In genomic region chr18:25998461-25998860, GRCh38 we compare ENCODE assay signal across 34 cellular contexts.
"Had no signal": no experiment of that assay in that cellular context is flagged by ENCODE, and none has a peak within 500 bp of the region (broad histone marks: within the 10 kb centered on the region; RNA-seq: fewer than 3 reads in every experiment).

No MANE protein-coding gene starts in this region.

- H3K4me1 Mint-ChIP-seq: activated B cell treated with CpG ODN at 0.5 μM for 24 hours; activated CD8-positive, alpha-beta memory T cell treated with anti-CD3 and anti-CD28 coated beads, Interleukin-2, amount 10 ng/mL, durations not matched to agents 7 days and 5 days; activated naive CD4-positive, alpha-beta T cell treated with anti-CD3 and anti-CD28 coated beads, Interleukin-2, amount 10 ng/mL, durations not matched to agents 7 days and 5 days; activated naive CD8-positive, alpha-beta T cell treated with anti-CD3 and anti-CD28 coated beads, Interleukin-2, amount 10 ng/mL, durations not matched to agents 7 days and 5 days; brain; central memory CD8-positive, alpha-beta T cell; endodermal cell; T-helper 17 cell had no signal

- H3K4me3 Mint-ChIP-seq: activated B cell treated with CpG ODN at 0.5 μM for 24 hours; activated CD4-positive, alpha-beta memory T cell treated with anti-CD3 and anti-CD28 coated beads for 36 hours; activated CD8-positive, alpha-beta memory T cell treated with anti-CD3 and anti-CD28 coated beads, Interleukin-2, amount 10 ng/mL, durations not matched to agents 7 days and 5 days; activated CD8-positive, alpha-beta T cell treated with anti-CD3 and anti-CD28 coated beads, Interleukin-2, amount 10 ng/mL, durations not matched to agents 7 days and 5 days; activated naive CD4-positive, alpha-beta T cell treated with anti-CD3 and anti-CD28 coated beads, Interleukin-2, amount 10 ng/mL, durations not matched to agents 7 days and 5 days; activated naive CD8-positive, alpha-beta T cell treated with anti-CD3 and anti-CD28 coated beads, Interleukin-2, amount 10 ng/mL, durations not matched to agents 7 days and 5 days; activated T-helper 1 cell treated with anti-CD3 and anti-CD28 coated beads, Interleukin-12 subunit alpha, Interleukin-12 subunit beta, Interleukin-2, Interleukin-4 antibody, amounts not matched to agents 30 ng/mL and 10 ng/mL and 1 ng/mL, durations not matched to agents 14 hours and 24 hours and 36 hours; brain; central memory CD8-positive, alpha-beta T cell; dendritic cell treated with granulocyte-macrophage colony-stimulating factor and Interleukin-4, amounts not matched to agents 40 ng/mL and 50 ng/mL, for 4 days; endodermal cell; T-helper 17 cell; T-helper 2 cell treated with Interferon-gamma antibody and Interleukin-4, amounts not matched to agents 5 μg/mL and 100 μg/mL, for 36 hours had no signal

- ATAC-seq: activated CD4-positive, CD25-positive, alpha-beta regulatory T cell treated with anti-CD3 and anti-CD28 coated beads, Interleukin-2, amount 50 U/mL, for 24 hours; activated CD8-positive, alpha-beta memory T cell treated with anti-CD3 and anti-CD28 coated beads, Interleukin-2, amount 10 ng/mL, durations not matched to agents 7 days and 5 days; activated CD8-positive, alpha-beta T cell treated with anti-CD3 and anti-CD28 coated beads, Interleukin-2, amount 10 ng/mL, durations not matched to agents 7 days and 5 days; activated naive CD4-positive, alpha-beta T cell treated with anti-CD3 and anti-CD28 coated beads, Interleukin-2, amount 50 U/mL, for 72 hours; gastroesophageal sphincter; heart right ventricle; T-helper 17 cell had no signal

- H3K9me3 Mint-ChIP-seq: activated CD4-positive, alpha-beta memory T cell treated with anti-CD3 and anti-CD28 coated beads for 36 hours; activated naive CD4-positive, alpha-beta T cell treated with anti-CD3 and anti-CD28 coated beads, Interleukin-2, amount 10 ng/mL, durations not matched to agents 7 days and 5 days; activated T-helper 1 cell treated with anti-CD3 and anti-CD28 coated beads, Interleukin-12 subunit alpha, Interleukin-12 subunit beta, Interleukin-2, Interleukin-4 antibody, amounts not matched to agents 30 ng/mL and 10 ng/mL and 1 ng/mL, durations not matched to agents 14 hours and 24 hours and 36 hours; activated T-helper 2 cell treated with anti-CD3 and anti-CD28 coated beads, Interferon-gamma antibody, Interleukin-2, Interleukin-4, amounts not matched to agents 10 μg/mL and 5 μg/mL and 100 μg/mL, durations not matched to agents 14 hours and 24 hours and 36 hours; central memory CD8-positive, alpha-beta T cell; T-helper 2 cell treated with Interferon-gamma antibody and Interleukin-4, amounts not matched to agents 5 μg/mL and 100 μg/mL, for 36 hours had no signal

- DNase-seq: activated B cell treated with CpG ODN at 0.5 μM for 24 hours; activated CD4-positive, alpha-beta memory T cell treated with anti-CD3 and anti-CD28 coated beads for 36 hours; activated CD4-positive, alpha-beta T cell treated with anti-CD3 and anti-CD28 coated beads for 48 hours; activated CD8-positive, alpha-beta memory T cell treated with anti-CD3 and anti-CD28 coated beads, Interleukin-2, amount 10 ng/mL, durations not matched to agents 7 days and 5 days; activated CD8-positive, alpha-beta memory T cell treated with anti-CD3 and anti-CD28 coated beads, Interleukin-2, amount 50 U/mL, for 4 hours; activated CD8-positive, alpha-beta T cell treated with anti-CD3 and anti-CD28 coated beads, Interleukin-2, amount 10 ng/mL, durations not matched to agents 7 days and 5 days; activated effector memory CD4-positive, alpha-beta T cell treated with anti-CD3 and anti-CD28 coated beads, Interleukin-2, amount 50 U/mL, for 16 hours; activated naive CD4-positive, alpha-beta T cell treated with anti-CD3 and anti-CD28 coated beads, Interleukin-2, amount 10 ng/mL, durations not matched to agents 7 days and 5 days; activated naive CD8-positive, alpha-beta T cell treated with anti-CD3 and anti-CD28 coated beads, Interleukin-2, amount 10 ng/mL, durations not matched to agents 7 days and 5 days; activated T-cell treated with anti-CD3 and anti-CD28 coated beads, Interleukin-2, amount 50 U/mL, for 1 hour; activated T-cell treated with anti-CD3 and anti-CD28 coated beads, Interleukin-2, amount 50 U/mL, for 48 hours; dorsolateral prefrontal cortex; effector memory CD4-positive, alpha-beta T cell; endodermal cell; erythroblast; foreskin melanocyte; heart right ventricle; T-helper 1 cell; T-helper 17 cell; T1000; WERI-Rb-1 had no signal

- H3K36me3 Mint-ChIP-seq: activated CD4-positive, alpha-beta memory T cell treated with anti-CD3 and anti-CD28 coated beads for 36 hours; activated CD8-positive, alpha-beta memory T cell treated with anti-CD3 and anti-CD28 coated beads, Interleukin-2, amount 10 ng/mL, durations not matched to agents 7 days and 5 days; activated naive CD4-positive, alpha-beta T cell treated with anti-CD3 and anti-CD28 coated beads, Interleukin-2, amount 10 ng/mL, durations not matched to agents 7 days and 5 days; activated naive CD4-positive, alpha-beta T cell treated with anti-CD3 and anti-CD28 coated beads, Interleukin-2, amount 50 U/mL, for 72 hours; activated naive CD8-positive, alpha-beta T cell treated with anti-CD3 and anti-CD28 coated beads, Interleukin-2, amount 10 ng/mL, durations not matched to agents 7 days and 5 days; brain had no signal

- H3K27me3 ChIP-seq: ascending aorta, breast epithelium, dorsolateral prefrontal cortex, esophagus muscularis mucosa, gastroesophageal sphincter, heart right ventricle had no signal

- H3K27ac ChIP-seq: ascending aorta, breast epithelium, coronary artery, dorsolateral prefrontal cortex, esophagus muscularis mucosa, gastroesophageal sphincter, heart right ventricle, WERI-Rb-1 had no signal

- H3K27ac Mint-ChIP-seq: activated B cell treated with CpG ODN at 0.5 μM for 24 hours; activated CD4-positive, alpha-beta memory T cell treated with anti-CD3 and anti-CD28 coated beads for 36 hours; activated CD8-positive, alpha-beta memory T cell treated with anti-CD3 and anti-CD28 coated beads, Interleukin-2, amount 10 ng/mL, durations not matched to agents 7 days and 5 days; activated CD8-positive, alpha-beta T cell treated with anti-CD3 and anti-CD28 coated beads, Interleukin-2, amount 10 ng/mL, durations not matched to agents 7 days and 5 days; activated naive CD4-positive, alpha-beta T cell treated with anti-CD3 and anti-CD28 coated beads, Interleukin-2, amount 10 ng/mL, durations not matched to agents 7 days and 5 days; activated naive CD8-positive, alpha-beta T cell treated with anti-CD3 and anti-CD28 coated beads, Interleukin-2, amount 10 ng/mL, durations not matched to agents 7 days and 5 days; activated T-helper 1 cell treated with anti-CD3 and anti-CD28 coated beads, Interleukin-12 subunit alpha, Interleukin-12 subunit beta, Interleukin-2, Interleukin-4 antibody, amounts not matched to agents 30 ng/mL and 10 ng/mL and 1 ng/mL, durations not matched to agents 14 hours and 24 hours and 36 hours; activated T-helper 2 cell treated with anti-CD3 and anti-CD28 coated beads, Interferon-gamma antibody, Interleukin-2, Interleukin-4, amounts not matched to agents 10 μg/mL and 5 μg/mL and 100 μg/mL, durations not matched to agents 14 hours and 24 hours and 36 hours; brain; dendritic cell treated with granulocyte-macrophage colony-stimulating factor and Interleukin-4, amounts not matched to agents 40 ng/mL and 50 ng/mL, for 4 days; endodermal cell; T-helper 17 cell; T-helper 2 cell treated with Interferon-gamma antibody and Interleukin-4, amounts not matched to agents 5 μg/mL and 100 μg/mL, for 36 hours had no signal

- H3K9me3 ChIP-seq: ascending aorta, breast epithelium, esophagus muscularis mucosa, gastroesophageal sphincter had no signal

- H3K4me3 ChIP-seq: ascending aorta, breast epithelium, coronary artery, dorsolateral prefrontal cortex, esophagus muscularis mucosa, gastroesophageal sphincter, heart right ventricle had no signal

- H3K27me3 Mint-ChIP-seq: activated B cell treated with CpG ODN at 0.5 μM for 24 hours; activated CD4-positive, alpha-beta memory T cell treated with anti-CD3 and anti-CD28 coated beads for 36 hours; activated naive CD4-positive, alpha-beta T cell treated with anti-CD3 and anti-CD28 coated beads, Interleukin-2, amount 10 ng/mL, durations not matched to agents 7 days and 5 days; activated naive CD8-positive, alpha-beta T cell treated with anti-CD3 and anti-CD28 coated beads, Interleukin-2, amount 10 ng/mL, durations not matched to agents 7 days and 5 days; brain; central memory CD8-positive, alpha-beta T cell; dendritic cell treated with granulocyte-macrophage colony-stimulating factor and Interleukin-4, amounts not matched to agents 40 ng/mL and 50 ng/mL, for 4 days; T-helper 17 cell had no signal

- H3K4me1 ChIP-seq: ascending aorta, breast epithelium, esophagus muscularis mucosa, gastroesophageal sphincter, heart right ventricle had no signal

- H3K36me3 ChIP-seq: ascending aorta, breast epithelium, esophagus muscularis mucosa, gastroesophageal sphincter, heart right ventricle, WERI-Rb-1 had no signal
